Comparison of ENCODE assay signal across 1 cellular context in the genomic region with DNA sequence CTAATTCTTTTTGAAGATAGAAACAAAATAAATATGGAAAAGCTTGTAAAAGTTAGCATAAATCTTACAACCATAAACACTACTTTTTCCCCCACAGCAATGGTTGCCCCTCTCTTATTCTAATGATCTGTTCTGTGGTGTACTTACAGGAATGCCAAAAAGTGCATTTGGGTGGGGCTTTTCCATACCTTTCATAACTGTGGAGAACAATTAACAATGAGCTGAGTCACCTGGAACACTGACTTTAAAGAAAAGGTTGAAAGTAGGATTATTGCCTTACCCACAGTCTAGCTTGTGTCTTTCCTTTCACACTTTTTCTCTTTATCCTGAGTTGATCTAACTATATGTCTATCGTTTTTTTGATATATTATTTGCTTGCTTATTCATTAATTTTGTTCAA.
TF ChIP-seq lines count a peak whose summit lies in the region.

No MANE protein-coding gene starts in this region.

TF ChIP-seq in HCT116, 20 proteins besides CTCF, POLR2A, EP300 and RAD21 (continued from another document):
- TF ChIP-seq, protein P1, sequence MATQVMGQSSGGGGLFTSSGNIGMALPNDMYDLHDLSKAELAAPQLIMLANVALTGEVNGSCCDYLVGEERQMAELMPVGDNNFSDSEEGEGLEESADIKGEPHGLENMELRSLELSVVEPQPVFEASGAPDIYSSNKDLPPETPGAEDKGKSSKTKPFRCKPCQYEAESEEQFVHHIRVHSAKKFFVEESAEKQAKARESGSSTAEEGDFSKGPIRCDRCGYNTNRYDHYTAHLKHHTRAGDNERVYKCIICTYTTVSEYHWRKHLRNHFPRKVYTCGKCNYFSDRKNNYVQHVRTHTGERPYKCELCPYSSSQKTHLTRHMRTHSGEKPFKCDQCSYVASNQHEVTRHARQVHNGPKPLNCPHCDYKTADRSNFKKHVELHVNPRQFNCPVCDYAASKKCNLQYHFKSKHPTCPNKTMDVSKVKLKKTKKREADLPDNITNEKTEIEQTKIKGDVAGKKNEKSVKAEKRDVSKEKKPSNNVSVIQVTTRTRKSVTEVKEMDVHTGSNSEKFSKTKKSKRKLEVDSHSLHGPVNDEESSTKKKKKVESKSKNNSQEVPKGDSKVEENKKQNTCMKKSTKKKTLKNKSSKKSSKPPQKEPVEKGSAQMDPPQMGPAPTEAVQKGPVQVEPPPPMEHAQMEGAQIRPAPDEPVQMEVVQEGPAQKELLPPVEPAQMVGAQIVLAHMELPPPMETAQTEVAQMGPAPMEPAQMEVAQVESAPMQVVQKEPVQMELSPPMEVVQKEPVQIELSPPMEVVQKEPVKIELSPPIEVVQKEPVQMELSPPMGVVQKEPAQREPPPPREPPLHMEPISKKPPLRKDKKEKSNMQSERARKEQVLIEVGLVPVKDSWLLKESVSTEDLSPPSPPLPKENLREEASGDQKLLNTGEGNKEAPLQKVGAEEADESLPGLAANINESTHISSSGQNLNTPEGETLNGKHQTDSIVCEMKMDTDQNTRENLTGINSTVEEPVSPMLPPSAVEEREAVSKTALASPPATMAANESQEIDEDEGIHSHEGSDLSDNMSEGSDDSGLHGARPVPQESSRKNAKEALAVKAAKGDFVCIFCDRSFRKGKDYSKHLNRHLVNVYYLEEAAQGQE (IDR thresholded peaks at IDR 0.05; ENCODE audit: low read depth) = no peak
- TF ChIP-seq EZH2phosphoT487 (IDR thresholded peaks at IDR 0.05; ENCODE audit: borderline replicate concordance) = no peak
- TF ChIP-seq SP1 (IDR thresholded peaks at IDR 0.05; ENCODE audit: low read depth) = no peak
